Comparison of ENCODE assay signal across 8 cellular contexts in the genomic region with DNA sequence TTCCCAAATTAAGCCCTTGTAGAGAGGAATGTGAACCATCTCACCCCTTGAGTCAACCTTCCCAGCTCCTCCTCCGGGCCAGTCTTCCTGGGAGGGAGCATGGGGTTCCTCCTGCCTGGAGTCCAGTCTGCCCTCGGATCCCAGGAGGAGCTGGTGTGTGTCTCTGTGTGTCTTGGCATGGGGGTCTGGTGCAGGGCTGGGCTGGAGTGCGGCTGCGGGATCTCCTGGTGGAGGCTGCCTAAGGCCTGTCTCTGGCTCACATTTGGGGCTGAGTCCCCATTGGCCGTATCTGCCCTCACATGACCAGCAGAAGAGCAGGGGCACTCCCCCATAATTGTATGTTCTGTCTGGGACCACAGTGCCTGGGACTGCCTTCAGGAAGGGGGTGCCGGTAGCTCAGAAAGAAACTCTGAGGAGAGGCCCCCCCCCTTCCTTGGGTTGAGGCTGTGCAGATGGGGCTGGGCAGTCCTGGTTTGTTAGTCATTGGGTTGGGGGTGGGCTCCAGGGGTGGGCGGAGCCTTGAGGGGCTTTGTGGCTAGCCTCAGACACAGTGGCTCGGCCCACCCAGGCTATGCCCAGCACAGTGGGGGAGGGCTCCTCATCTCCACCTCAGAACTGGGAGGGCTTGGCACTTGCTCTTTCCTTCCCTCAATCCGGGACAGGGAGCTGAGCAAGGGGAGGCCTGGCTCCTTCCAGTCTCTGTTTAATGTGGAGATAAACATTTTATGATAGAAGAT. TPM values are rescaled to one million over a fixed set of nuclear protein-coding genes. Genes with fewer than 3 reads are reported as not detected.
A peak's percentile ranks its signal among the peaks of the same experiment; 100 is the strongest.
DNase-seq lines count a peak whose midpoint lies in the region; ATAC-seq and TF ChIP-seq lines count a peak whose summit lies in the region.

No MANE protein-coding gene starts in this region.

- no peaks in the 10 kb centered on the region for H4K20me1 ChIP-seq in fibroblast of lung (ENCODE audit: control insufficient read depth, extremely low read depth, insufficient read depth, low read length)

- POLR2A ChIA-PET in T-cell (lab: Charles Lee) = interaction anchor here (0.6 kb wide), 3 partner anchors 16 to 324 kb away, joined by 3 to 11 read pairs (median 8); no protein-coding TSS in a partner anchor

- H3K4me1 ChIP-seq in fibroblast of lung (ENCODE audit: control insufficient read depth, extremely low read depth, insufficient read depth, low read length) = peaks cover 31% of the 10 kb centered on the region

- H3K9ac ChIP-seq in fibroblast of lung (ENCODE audit: insufficient read depth, low read length) = no peak overlapping the region

- H3K27ac ChIP-seq in fibroblast of lung (ENCODE audit: insufficient read depth, low read length) = peak overlapping the region; percentile 76

- intact Hi-C loops in posterior vena cava (cut with DNase I) = no loop called here

- no peaks in the 10 kb centered on the region for H3K9me3 Mint-ChIP-seq in T-cell

- peak overlapping the region; percentile 19 for H2AFZ ChIP-seq in fibroblast of lung (ENCODE audit: low read length)

- CTCF ChIA-PET in T-cell (lab: Charles Lee) = interaction anchor here (0.5 to 2.8 kb wide), 28 partner anchors 9 to 1274 kb away, joined by 3 to 11 read pairs (median 4); partner anchors contain the start of genes CBL (in 2 of the 2), C2CD2L (in 1 of the 2), MFRP (in 1 of the 2) and NLRX1 (in 1 of the 2)

- H3K36me3 Mint-ChIP-seq in T-cell = peaks cover 7% of the 10 kb centered on the region

- peaks cover 2% of the 10 kb centered on the region for H3K27me3 ChIP-seq in fibroblast of lung (ENCODE audit: control insufficient read depth, insufficient read depth, low read length)

- H3K4me3 Mint-ChIP-seq in T-cell = peak overlapping the region in 1 of 3 donors; percentile 93

- H3K27ac Mint-ChIP-seq in T-cell = no peak overlapping the region

- H3K4me2 ChIP-seq in fibroblast of lung (ENCODE audit: extremely low read depth, insufficient read depth, low read length) = peak overlapping the region; percentile 70

- H3K4me1 Mint-ChIP-seq in T-cell = peaks cover 38 to 55% (median 42%) of the 10 kb centered on the region in 3 donors

- peaks cover 4% of the 10 kb centered on the region for H3K36me3 ChIP-seq in fibroblast of lung (ENCODE audit: control insufficient read depth, insufficient read depth, low read length)

- peak overlapping the region in 2 of 4 experiments; percentile 23 to 70 for H3K4me3 ChIP-seq in fibroblast of lung (replicated peaks in 1 of 4; ENCODE audit: control extremely low read depth in 1 of 4, insufficient read depth in 1 of 4, low read depth in 3 of 4, low read length in 4 of 4)

- no peaks in the 10 kb centered on the region for H3K9me3 ChIP-seq in fibroblast of lung (ENCODE audit: control insufficient read depth, insufficient read depth, low read depth, low read length)

- H3K27me3 Mint-ChIP-seq in T-cell = peaks cover 12 to 28% of the 10 kb centered on the region in 2 donors

- ATAC-seq in GM21576 (IDR thresholded peaks at IDR 0.05; ENCODE audit: unreplicated experiment) (no peak), T-cell (replicated peaks in 1 of 4) (no peak), HG03045 (IDR thresholded peaks at IDR 0.05; ENCODE audit: unreplicated experiment) (no peak)

- TF ChIP-seq CTCF in fibroblast of lung (conservative IDR thresholded peaks at IDR 0.05 in 1 of 2, IDR thresholded peaks at IDR 0.05 in 1 of 2; ENCODE audit: low read depth in 1 of 2, low read length in 2 of 2) (no peak), GM20000 (IDR thresholded peaks at IDR 0.05; ENCODE audit: extremely low read depth, missing control alignments) (no peak)

- DNase-seq in ELF-1 (ENCODE audit: low read depth, low spot score) (peak; percentile 86), fibroblast of lung (ENCODE audit: low read depth in 2 of 2) (peak; percentile 82 to 83), posterior vena cava (ENCODE audit: low spot score) (peak; percentile 81), GM20000 (ENCODE audit: low spot score) (no peak), T-cell (no peak)

- H3K79me2 ChIP-seq in fibroblast of lung (ENCODE audit: control insufficient read depth, insufficient read depth, low read length) = peaks cover 18% of the 10 kb centered on the region

TF ChIP-seq in PFSK-1, 5 proteins besides CTCF, POLR2A, EP300 and RAD21:
- TF ChIP-seq SIN3A (IDR thresholded peaks at IDR 0.05; ENCODE audit: borderline replicate concordance, insufficient read depth, low read length) (no peak), POLR2AphosphoS5 (IDR thresholded peaks at IDR 0.05; ENCODE audit: low read depth, low read length) (0 out of 2 replicates have a peak, but pooled peaks have one; percentile 12), TAF1 (IDR thresholded peaks at IDR 0.05; ENCODE audit: borderline replicate concordance, insufficient read depth, low read length) (no peak)

RNA-seq across cellular contexts. Expression of gene C1QTNF5, which starts 2.9 kb away (rescaled TPM):
- polyA plus RNA-seq in PFSK-1 (2012; ENCODE audit: insufficient read length, low read depth) = 15.3 TPM
- total RNA-seq in fibroblast of lung (32.0 and 34.4 TPM in 2 replicates), posterior vena cava (10 to 100 TPM; 57.7 to 63.0 TPM), T-cell (not detected)
- polyA plus RNA-seq in fibroblast of lung = 13.4 and 13.6 TPM in 2 replicates
- polyA plus RNA-seq in fibroblast of lung (2012) = 23.0 and 28.9 TPM in 2 replicates
- polyA minus RNA-seq in fibroblast of lung (ENCODE audit: low replicate concordance) = 10.6 and 14.9 TPM in 2 replicates

RNA-seq across cellular contexts. Expression of gene RNF26, which starts 3.4 kb away (rescaled TPM):
- polyA plus RNA-seq in PFSK-1 (2012; ENCODE audit: insufficient read length, low read depth) = 35.2 TPM
- total RNA-seq in fibroblast of lung = 4.1 and 7.1 TPM in 2 replicates
- 22.9 and 38.0 TPM in 2 replicates for polyA plus RNA-seq in fibroblast of lung
- polyA plus RNA-seq in fibroblast of lung (2012) = 27.6 and 45.2 TPM in 2 replicates
- 113 and 145 TPM in 2 replicates for polyA minus RNA-seq in fibroblast of lung (ENCODE audit: low replicate concordance)
- 10 to 100 TPM; 22.1 to 23.3 TPM for total RNA-seq in posterior vena cava
- 10 to 100 TPM; 18.4 to 21.4 (median 20.3) TPM for total RNA-seq in T-cell

RNA-seq across cellular contexts. Expression of gene MFRP, which starts 8.8 kb away (rescaled TPM):
- polyA plus RNA-seq in PFSK-1 (2012; ENCODE audit: insufficient read length, low read depth) = not detected
- not detected in 2 replicates for total RNA-seq in fibroblast of lung
- not detected in 2 replicates for polyA plus RNA-seq in fibroblast of lung
- not detected in 2 replicates for polyA plus RNA-seq in fibroblast of lung (2012)
- polyA minus RNA-seq in fibroblast of lung (ENCODE audit: low replicate concordance) = not detected in 2 replicates
- total RNA-seq in posterior vena cava = not detected
- not detected for total RNA-seq in T-cell

RNA-seq across cellular contexts. Expression of gene MCAM, which starts 20.8 kb away (rescaled TPM):
- 32.9 TPM for polyA plus RNA-seq in PFSK-1 (2012; ENCODE audit: insufficient read length, low read depth)
- total RNA-seq in fibroblast of lung (3.9 and 4.8 TPM in 2 replicates), posterior vena cava (100 to 1,000 TPM; 528 to 559 TPM), T-cell (10 to 100 TPM in 1 of 5 donors, 1 to 10 TPM in 1, under 1 TPM in 3; 0.50 to 10.2 (median 0.76) TPM)
- polyA plus RNA-seq in fibroblast of lung = 8.1 and 26.3 TPM in 2 replicates
- polyA plus RNA-seq in fibroblast of lung (2012) = 7.7 and 23.8 TPM in 2 replicates
- polyA minus RNA-seq in fibroblast of lung (ENCODE audit: low replicate concordance) = 7.4 and 15.7 TPM in 2 replicates

RNA-seq across cellular contexts. Expression of gene USP2, which starts 43.7 kb away (rescaled TPM):
- not detected for polyA plus RNA-seq in PFSK-1 (2012; ENCODE audit: insufficient read length, low read depth)
- 0.77 and 2.3 TPM in 2 replicates for total RNA-seq in fibroblast of lung
- 0.66 and 1.0 TPM in 2 replicates for polyA plus RNA-seq in fibroblast of lung
- polyA plus RNA-seq in fibroblast of lung (2012) = 0.78 and 0.98 TPM in 2 replicates
- 1.4 and 7.7 TPM in 2 replicates for polyA minus RNA-seq in fibroblast of lung (ENCODE audit: low replicate concordance)
- 10 to 100 TPM; 10.4 to 17.3 TPM for total RNA-seq in posterior vena cava
- 1 to 10 TPM in 1 of 5 donors, under 1 TPM in 4; 0.13 to 3.2 (median 0.44) TPM for total RNA-seq in T-cell

Comparison
In these comparisons a context has a peak if more than half of its experiments do, and no peak if none do; other contexts are left out.
1. DNase-seq: peak in ELF-1 (single experiment), fibroblast of lung (2 of 2) and posterior vena cava (single experiment); none in GM20000 (single experiment) and T-cell (0 of 34).
2. RNA of gene C1QTNF5, which starts 2.9 kb away (total RNA-seq): 57.7 to 63.0 TPM in posterior vena cava and 32.0 to 34.4 TPM in fibroblast of lung; not detected in T-cell; every median in the first group is over 10 times any median in the second.